3 cellular contexts compared by ENCODE assay signal in the genomic region with DNA sequence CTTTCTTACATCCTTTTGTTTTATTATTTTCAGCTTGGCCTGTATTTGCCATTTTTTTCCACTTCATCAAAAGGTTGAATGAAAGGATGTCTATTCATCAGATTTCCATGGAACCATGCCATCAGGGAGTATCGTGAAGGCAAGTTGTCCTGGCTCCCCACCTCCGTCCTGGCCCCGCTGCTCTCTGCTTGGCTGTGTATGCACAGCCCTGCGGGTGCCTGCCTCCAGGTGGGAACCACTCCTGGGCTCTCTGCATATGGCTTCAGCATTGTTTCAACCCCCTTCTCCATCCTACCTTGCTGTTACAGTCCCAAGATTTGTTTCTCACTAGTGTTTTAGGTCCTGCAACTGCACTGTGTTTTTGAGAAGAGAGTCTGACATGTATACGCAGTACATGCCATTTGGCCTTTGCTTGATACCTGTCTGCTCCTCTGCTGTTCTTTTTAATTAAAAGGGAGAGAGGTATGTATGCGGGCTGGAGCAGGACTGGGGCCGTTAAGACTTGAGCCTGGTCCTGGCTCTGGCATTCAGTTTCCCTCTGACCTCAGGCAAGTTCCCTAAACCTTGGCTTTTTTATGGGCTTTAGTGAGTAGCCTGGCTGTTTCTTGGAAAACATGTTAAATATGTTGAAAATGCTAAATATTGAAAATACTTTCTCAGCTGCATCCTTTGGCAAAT.
TF ChIP-seq lines count a peak whose summit lies in the region.

No MANE protein-coding gene starts in this region.

TF ChIP-seq in IMR-90, 13 proteins besides CTCF, POLR2A, EP300 and RAD21:
- no peak for TF ChIP-seq RFX5 (IDR thresholded peaks at IDR 0.05; ENCODE audit: low read depth, low read length)
- TF ChIP-seq NFE2L2 (IDR thresholded peaks at IDR 0.05; ENCODE audit: low read depth, low read length) = no peak
- TF ChIP-seq CHD1 (IDR thresholded peaks at IDR 0.05; ENCODE audit: low read depth, low read length) = no peak
- TF ChIP-seq MAFK (IDR thresholded peaks at IDR 0.05; ENCODE audit: low read depth, low read length) = no peak
- no peak for TF ChIP-seq MXI1 (IDR thresholded peaks at IDR 0.05; ENCODE audit: borderline replicate concordance, low read depth, low read length)
- no peak for TF ChIP-seq BHLHE40 (IDR thresholded peaks at IDR 0.05; ENCODE audit: low read depth, low read length)
- no peak for TF ChIP-seq FOS (IDR thresholded peaks at IDR 0.05; ENCODE audit: low read depth, low read length)
- TF ChIP-seq SMC3 (IDR thresholded peaks at IDR 0.05; ENCODE audit: low read depth, low read length) = no peak
- TF ChIP-seq RCOR1 (IDR thresholded peaks at IDR 0.05; ENCODE audit: insufficient replicate concordance, low read length) = no peak

TF ChIP-seq in liver, 16 proteins besides CTCF, POLR2A, EP300 and RAD21:
- TF ChIP-seq TAF1 (conservative IDR thresholded peaks at IDR 0.05) (no peak), EGR1 (IDR thresholded peaks at IDR 0.05; ENCODE audit: low read depth in 2 of 2) (no peak)
- TF ChIP-seq, protein P1, sequence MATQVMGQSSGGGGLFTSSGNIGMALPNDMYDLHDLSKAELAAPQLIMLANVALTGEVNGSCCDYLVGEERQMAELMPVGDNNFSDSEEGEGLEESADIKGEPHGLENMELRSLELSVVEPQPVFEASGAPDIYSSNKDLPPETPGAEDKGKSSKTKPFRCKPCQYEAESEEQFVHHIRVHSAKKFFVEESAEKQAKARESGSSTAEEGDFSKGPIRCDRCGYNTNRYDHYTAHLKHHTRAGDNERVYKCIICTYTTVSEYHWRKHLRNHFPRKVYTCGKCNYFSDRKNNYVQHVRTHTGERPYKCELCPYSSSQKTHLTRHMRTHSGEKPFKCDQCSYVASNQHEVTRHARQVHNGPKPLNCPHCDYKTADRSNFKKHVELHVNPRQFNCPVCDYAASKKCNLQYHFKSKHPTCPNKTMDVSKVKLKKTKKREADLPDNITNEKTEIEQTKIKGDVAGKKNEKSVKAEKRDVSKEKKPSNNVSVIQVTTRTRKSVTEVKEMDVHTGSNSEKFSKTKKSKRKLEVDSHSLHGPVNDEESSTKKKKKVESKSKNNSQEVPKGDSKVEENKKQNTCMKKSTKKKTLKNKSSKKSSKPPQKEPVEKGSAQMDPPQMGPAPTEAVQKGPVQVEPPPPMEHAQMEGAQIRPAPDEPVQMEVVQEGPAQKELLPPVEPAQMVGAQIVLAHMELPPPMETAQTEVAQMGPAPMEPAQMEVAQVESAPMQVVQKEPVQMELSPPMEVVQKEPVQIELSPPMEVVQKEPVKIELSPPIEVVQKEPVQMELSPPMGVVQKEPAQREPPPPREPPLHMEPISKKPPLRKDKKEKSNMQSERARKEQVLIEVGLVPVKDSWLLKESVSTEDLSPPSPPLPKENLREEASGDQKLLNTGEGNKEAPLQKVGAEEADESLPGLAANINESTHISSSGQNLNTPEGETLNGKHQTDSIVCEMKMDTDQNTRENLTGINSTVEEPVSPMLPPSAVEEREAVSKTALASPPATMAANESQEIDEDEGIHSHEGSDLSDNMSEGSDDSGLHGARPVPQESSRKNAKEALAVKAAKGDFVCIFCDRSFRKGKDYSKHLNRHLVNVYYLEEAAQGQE (IDR thresholded peaks at IDR 0.05) = no peak

TF ChIP-seq in HEK293T, 16 proteins besides CTCF, POLR2A, EP300 and RAD21:
- TF ChIP-seq HDGF (IDR thresholded peaks at IDR 0.05; ENCODE audit: borderline replicate concordance) (no peak), SP1 (IDR thresholded peaks at IDR 0.05) (no peak), BHLHE40 (IDR thresholded peaks at IDR 0.05; ENCODE audit: borderline replicate concordance) (no peak), FOXM1 (IDR thresholded peaks at IDR 0.05; ENCODE audit: borderline replicate concordance) (no peak), ZNF384 (IDR thresholded peaks at IDR 0.05) (no peak), TARDBP (IDR thresholded peaks at IDR 0.05) (no peak), ELF4 (IDR thresholded peaks at IDR 0.05) (no peak), FOXA1 (IDR thresholded peaks at IDR 0.05) (no peak), NFRKB (IDR thresholded peaks at IDR 0.05) (no peak), L3MBTL2 (conservative IDR thresholded peaks at IDR 0.05) (no peak), CTBP1 (IDR thresholded peaks at IDR 0.05; ENCODE audit: borderline replicate concordance) (no peak), ARNT (IDR thresholded peaks at IDR 0.05) (no peak), LEF1 (IDR thresholded peaks at IDR 0.05; ENCODE audit: borderline replicate concordance) (no peak), FOXK2 (IDR thresholded peaks at IDR 0.05) (no peak), SUZ12 (IDR thresholded peaks at IDR 0.05) (no peak)
- TF ChIP-seq, protein P2, sequence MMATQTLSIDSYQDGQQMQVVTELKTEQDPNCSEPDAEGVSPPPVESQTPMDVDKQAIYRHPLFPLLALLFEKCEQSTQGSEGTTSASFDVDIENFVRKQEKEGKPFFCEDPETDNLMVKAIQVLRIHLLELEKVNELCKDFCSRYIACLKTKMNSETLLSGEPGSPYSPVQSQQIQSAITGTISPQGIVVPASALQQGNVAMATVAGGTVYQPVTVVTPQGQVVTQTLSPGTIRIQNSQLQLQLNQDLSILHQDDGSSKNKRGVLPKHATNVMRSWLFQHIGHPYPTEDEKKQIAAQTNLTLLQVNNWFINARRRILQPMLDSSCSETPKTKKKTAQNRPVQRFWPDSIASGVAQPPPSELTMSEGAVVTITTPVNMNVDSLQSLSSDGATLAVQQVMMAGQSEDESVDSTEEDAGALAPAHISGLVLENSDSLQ (IDR thresholded peaks at IDR 0.05) = no peak
